In the genomic region with DNA sequence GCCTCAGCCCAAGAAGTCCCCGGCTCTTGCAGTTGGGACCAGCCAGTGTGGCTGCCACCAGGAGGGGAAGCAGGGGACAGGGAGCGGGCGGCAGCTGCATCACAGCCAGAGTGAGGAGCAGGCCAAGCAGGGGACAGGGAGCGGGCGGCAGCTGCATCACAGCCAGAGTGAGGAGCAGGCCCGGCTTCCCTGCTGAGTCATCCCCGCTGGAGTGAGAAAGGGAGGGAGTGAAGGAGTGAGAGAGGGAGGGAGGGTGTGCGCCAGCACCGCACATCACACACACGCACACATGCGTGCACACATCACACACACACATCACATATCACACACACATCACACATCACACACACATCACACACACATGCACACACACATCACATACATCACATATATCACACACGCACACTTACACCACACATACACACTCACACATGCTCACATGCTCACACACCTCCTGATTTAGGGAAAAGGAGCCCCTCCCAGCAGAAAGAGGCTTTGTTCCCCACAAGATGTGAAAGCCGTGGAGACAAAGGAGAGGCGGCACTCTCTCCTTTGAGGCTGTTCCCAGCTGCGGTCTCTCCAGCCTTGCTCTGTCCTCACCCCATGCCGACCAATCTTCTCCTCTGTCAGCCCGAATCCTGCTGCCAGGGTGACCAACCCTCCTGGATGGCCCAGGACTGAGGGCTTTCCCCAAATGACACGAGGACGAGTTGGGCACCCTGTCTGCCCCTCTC, we compare ENCODE assay signal across 8 cellular contexts. TPM values are rescaled to one million over a fixed set of nuclear protein-coding genes. Genes with fewer than 3 reads are reported as not detected.
DNase-seq lines count a peak whose midpoint lies in the region; ATAC-seq lines count a peak whose summit lies in the region.

No MANE protein-coding gene starts in this region.

- H2AK5ac ChIP-seq in neuronal stem cell (ENCODE audit: low read depth, low read length), result peak overlapping the region; percentile 10

- no peaks in the 10 kb centered on the region for H3K79me1 ChIP-seq in neuronal stem cell (ENCODE audit: low read depth, low read length)

- no peak overlapping the region for H3K4ac ChIP-seq in neuronal stem cell (ENCODE audit: low read length)

- ATAC-seq in esophagus mucosa, result peak; percentile 84
- ATAC-seq in HG03571 (IDR thresholded peaks at IDR 0.05; ENCODE audit: unreplicated experiment), result no peak
- no peak for ATAC-seq in GM19455 (IDR thresholded peaks at IDR 0.05; ENCODE audit: unreplicated experiment)
- no peak for ATAC-seq in HG02870 (IDR thresholded peaks at IDR 0.05; ENCODE audit: unreplicated experiment)

- peaks cover 17 to 22% of the 10 kb centered on the region in 2 donors for H3K4me1 ChIP-seq in neuronal stem cell (ENCODE audit: control insufficient read depth in 2 of 2, insufficient read depth in 1 of 2, low read depth in 1 of 2, low read length in 2 of 2)

- peak overlapping the region; percentile 84 for H3K18ac ChIP-seq in neuronal stem cell (ENCODE audit: low read length)

- H3K36me3 ChIP-seq in neuronal stem cell (replicated peaks in 1 of 2; ENCODE audit: control insufficient read depth in 2 of 2, insufficient read depth in 2 of 2, low read length in 2 of 2), result no peaks in the 10 kb centered on the region

- H3K4me2 ChIP-seq in neuronal stem cell (ENCODE audit: insufficient read depth, low read length, poor library complexity, severe bottlenecking), result peak overlapping the region; percentile 54

- H3K9me3 ChIP-seq in neuronal stem cell (replicated peaks in 1 of 2; ENCODE audit: control insufficient read depth in 2 of 2, insufficient read depth in 1 of 2, low read depth in 1 of 2, low read length in 2 of 2), result no peaks in the 10 kb centered on the region

- no peak overlapping the region for H2BK120ac ChIP-seq in neuronal stem cell (ENCODE audit: low read depth, low read length)

- H3K4me3 ChIP-seq in neuronal stem cell (ENCODE audit: low read length in 2 of 2), result peak overlapping the region; percentile 35 to 62

- WGBS in neuronal stem cell (ENCODE audit: extremely low coverage in 2 of 2, insufficient read length in 2 of 2, insufficient replicate concordance in 1 of 2), 2 donors, result no CpG with 5 or more reads among the region's 19 CpGs

- peak overlapping the region; percentile 68 for H2AFZ ChIP-seq in neuronal stem cell (ENCODE audit: low read length)

- peaks cover 0 to 12% (median 0%) of the 10 kb centered on the region in 3 experiments for H3K27me3 ChIP-seq in neuronal stem cell (ENCODE audit: control insufficient read depth in 3 of 3, insufficient read depth in 3 of 3, low read depth in 1 of 3, low read length in 3 of 3)

- peak overlapping the region; percentile 67 for H4K8ac ChIP-seq in neuronal stem cell (ENCODE audit: low read depth, low read length)

- peak overlapping the region; percentile 11 for H3K14ac ChIP-seq in neuronal stem cell (ENCODE audit: low read length)

- no peak overlapping the region for H3K23ac ChIP-seq in neuronal stem cell (ENCODE audit: low read depth, low read length, poor library complexity)

- peak overlapping the region; percentile 48 for H2BK12ac ChIP-seq in neuronal stem cell (ENCODE audit: low read length)

- peak overlapping the region; percentile 39 for H3K9ac ChIP-seq in neuronal stem cell (ENCODE audit: low read depth, low read length, poor library complexity)

- H2BK15ac ChIP-seq in neuronal stem cell (ENCODE audit: low read length), result peak overlapping the region; percentile 3

- H4K91ac ChIP-seq in neuronal stem cell (ENCODE audit: low read depth, low read length, poor library complexity), result no peak overlapping the region

- DNase-seq in EH (ENCODE audit: low read depth) (peak; percentile 79), NCI-H2227 treated with DMSO at 0.1 percent for 48 hours (lab: John Stamatoyannopoulos, UW) (peak; percentile 78), neuronal stem cell (ENCODE audit: low spot score) (peak; percentile 59), foreskin melanocyte (no peak)

- no peak overlapping the region for H2BK5ac ChIP-seq in neuronal stem cell (ENCODE audit: low read length)

- peak overlapping the region; percentile 68 for H3K27ac ChIP-seq in neuronal stem cell (replicated peaks; ENCODE audit: low read length)

RNA-seq across cellular contexts. Expression of a gene that starts 16.8 kb away (rescaled TPM):
- not detected for total RNA-seq in esophagus mucosa
- 0.53 TPM for polyA plus RNA-seq in neuronal stem cell (2013, experiment 1 of 2)
- 0.54 TPM for polyA plus RNA-seq in neuronal stem cell (2013, experiment 2 of 2)

RNA-seq across cellular contexts. Expression of a gene that starts 23.3 kb away (rescaled TPM):
- total RNA-seq in esophagus mucosa, result 4.7 TPM
- polyA plus RNA-seq in neuronal stem cell (2013, experiment 1 of 2), result 1.9 TPM
- polyA plus RNA-seq in neuronal stem cell (2013, experiment 2 of 2), result 1.9 TPM
